Comparison of ENCODE assay signal across 9 cellular contexts in the genomic region with DNA sequence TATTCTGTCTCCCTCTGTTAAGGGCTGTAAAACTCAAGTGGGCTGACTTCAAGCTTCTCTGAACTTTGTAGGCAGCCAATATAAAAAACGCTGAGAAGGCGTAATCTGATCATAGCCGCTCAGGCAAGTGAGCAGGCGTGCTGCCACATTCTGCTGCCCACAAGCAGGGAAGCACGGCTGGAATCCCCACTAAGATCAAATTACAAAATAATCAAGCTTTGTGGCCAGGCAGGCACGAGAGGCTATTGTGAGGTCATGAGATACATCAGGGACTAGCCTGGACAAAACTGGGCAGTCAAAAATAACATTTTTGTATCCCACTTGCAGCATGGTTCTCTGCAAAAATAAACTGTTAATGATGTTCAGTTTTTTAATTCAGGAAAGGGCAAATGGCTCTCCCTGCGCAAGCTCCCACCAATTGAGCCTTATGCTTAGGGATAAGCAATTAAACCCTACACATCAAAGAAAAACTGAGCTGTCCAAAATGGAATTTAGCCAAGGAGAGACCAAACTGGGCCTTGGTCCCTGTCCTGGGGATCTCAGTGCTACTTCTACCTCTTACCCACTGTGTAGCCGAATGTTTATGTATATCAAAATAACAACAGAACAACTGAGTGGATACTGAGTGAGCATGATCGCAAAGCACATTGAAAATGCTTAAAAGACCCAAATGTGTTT.
A peak's percentile ranks its signal among the peaks of the same experiment; 100 is the strongest.
DNase-seq lines count a peak whose midpoint lies in the region; ATAC-seq lines count a peak whose summit lies in the region.
"Had no signal": no experiment of that assay in that cellular context is flagged by ENCODE, and none has a peak within 500 bp of the region (broad histone marks: within the 10 kb centered on the region; RNA-seq: fewer than 3 reads in every experiment).

No MANE protein-coding gene starts in this region.

- H3K27ac ChIP-seq in epithelial cell of prostate = no peak overlapping the region
- H3K27ac ChIP-seq: upper lobe of left lung had no signal

- DNase-seq in H4 (ENCODE audit: low spot score) (peak; percentile 94), NCI-H774 (lab: John Stamatoyannopoulos, UW) (peak; percentile 83), epithelial cell of prostate (ENCODE audit: low read depth, low spot score) (peak; percentile 18), non-pigmented ciliary epithelial cell (ENCODE audit: low read depth) (peak; percentile 63), pons (ENCODE audit: low spot score) (no peak), HuH-7.5 (ENCODE audit: low spot score) (no peak)
- no peak for DNase-seq in activated CD4-positive, CD25-positive, alpha-beta regulatory T cell treated with anti-CD3 and anti-CD28 coated beads, Interleukin-2, amount 50 U/mL, for 72 hours

- no peak for ATAC-seq in HG03565 (IDR thresholded peaks at IDR 0.05; ENCODE audit: unreplicated experiment)

Comparison
In these comparisons a context has a peak if more than half of its experiments do, and no peak if none do; other contexts are left out.
1. DNase-seq: peak in H4 (single experiment), NCI-H774 (single experiment), epithelial cell of prostate (single experiment) and non-pigmented ciliary epithelial cell (single experiment); none in pons (single experiment), activated CD4-positive, CD25-positive, alpha-beta regulatory T cell treated with anti-CD3 and anti-CD28 coated beads, Interleukin-2, amount 50 U/mL, for 72 hours (single experiment) and HuH-7.5 (single experiment).